ENCODE assay signal across 9 cellular contexts in the genomic region with DNA sequence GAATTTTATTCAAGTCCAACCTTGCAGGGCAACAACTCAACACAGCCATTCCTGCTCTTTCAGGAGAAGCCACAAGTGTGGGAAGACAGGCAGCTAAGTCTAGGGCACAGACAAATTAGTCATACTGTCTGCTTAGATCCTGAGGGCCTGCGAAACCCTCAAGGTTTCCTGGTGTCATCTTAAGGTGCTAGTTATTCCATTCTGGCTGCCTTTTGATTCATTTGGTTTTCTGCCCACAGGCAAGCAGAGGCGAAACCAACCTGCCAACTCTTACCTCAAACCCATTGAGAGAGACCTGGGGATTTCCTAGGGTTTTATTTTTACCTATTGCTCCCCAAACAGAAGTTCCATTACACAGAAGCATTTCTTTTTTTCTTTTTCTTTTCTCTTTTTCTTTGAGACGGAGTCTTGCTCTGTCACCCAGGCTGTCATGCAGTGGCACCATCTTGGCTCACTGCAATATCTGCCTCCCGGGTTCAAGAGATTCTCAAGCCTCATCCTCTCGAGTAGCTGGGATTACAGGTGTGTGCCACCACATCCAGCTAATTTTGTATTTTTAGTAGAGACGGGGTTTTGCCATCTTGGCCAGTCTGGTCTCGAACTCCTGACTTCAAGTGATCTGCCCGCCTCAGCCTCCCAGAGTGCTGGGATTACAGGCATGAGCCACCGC. TPM values are rescaled to one million over a fixed set of nuclear protein-coding genes. Genes with fewer than 3 reads are reported as not detected.
A peak's percentile ranks its signal among the peaks of the same experiment; 100 is the strongest.
DNase-seq lines count a peak whose midpoint lies in the region; ATAC-seq and TF ChIP-seq lines count a peak whose summit lies in the region.
"Had no signal": no experiment of that assay in that cellular context is flagged by ENCODE, and none has a peak within 500 bp of the region (broad histone marks: within the 10 kb centered on the region; RNA-seq: fewer than 3 reads in every experiment).

No MANE protein-coding gene starts in this region.

- no peak for TF ChIP-seq CTCF in sigmoid colon (IDR thresholded peaks at IDR 0.05)

- H3K27ac ChIP-seq in sigmoid colon = no peak overlapping the region
- H3K27ac ChIP-seq: parathyroid adenoma had no signal

- H3K4me3 Mint-ChIP-seq in activated T-cell treated with anti-CD3 and anti-CD28 coated beads, Interleukin-2, amount 50 U/mL, for 24 hours = peak overlapping the region; percentile 35

- H3K4me1 ChIP-seq in sigmoid colon = peaks cover 0 to 7% (median 7%) of the 10 kb centered on the region in 4 donors
- H3K4me1 ChIP-seq: parathyroid adenoma had no signal

- peak; percentile 83 for ATAC-seq in HG03432 (IDR thresholded peaks at IDR 0.05; ENCODE audit: unreplicated experiment)

- intact Hi-C loops in sigmoid colon (cut with DNase I) = no loop called here

- no peaks in the 10 kb centered on the region for H3K36me3 Mint-ChIP-seq in activated T-cell treated with anti-CD3 and anti-CD28 coated beads, Interleukin-2, amount 50 U/mL, for 24 hours (ENCODE audit: low read depth)

- H3K4me3 ChIP-seq in sigmoid colon = no peak overlapping the region

- no peak for TF ChIP-seq POLR2A in sigmoid colon (IDR thresholded peaks at IDR 0.05)

- H3K36me3 ChIP-seq in sigmoid colon = no peaks in the 10 kb centered on the region

- no peaks in the 10 kb centered on the region for H3K9me3 ChIP-seq in sigmoid colon

- peak overlapping the region; percentile 90 for H3K27ac Mint-ChIP-seq in activated T-cell treated with anti-CD3 and anti-CD28 coated beads, Interleukin-2, amount 50 U/mL, for 24 hours

- TF ChIP-seq EP300 in sigmoid colon (IDR thresholded peaks at IDR 0.05) = no peak

- no peaks in the 10 kb centered on the region for H3K9me3 Mint-ChIP-seq in activated T-cell treated with anti-CD3 and anti-CD28 coated beads, Interleukin-2, amount 50 U/mL, for 24 hours

- DNase-seq in activated T-cell treated with anti-CD3 and anti-CD28 coated beads for 24 hours (ENCODE audit: low read depth) (peak; percentile 67), NCI-H510A (lab: John Stamatoyannopoulos, UW) (no peak), sigmoid colon (no peak), Ammon's horn (ENCODE audit: low spot score) (no peak)
- no peak for DNase-seq in activated T-cell treated with anti-CD3 and anti-CD28 coated beads, Interleukin-2, amount 50 U/mL, for 1 hour
- peak; percentile 60 for DNase-seq in activated T-cell treated with anti-CD3 and anti-CD28 coated beads, Interleukin-2, amount 50 U/mL, for 24 hours
- peak; percentile 54 to 68 (median 54) for DNase-seq in stimulated activated CD4-positive, alpha-beta T cell treated with anti-CD3 and anti-CD28 coated beads, Interleukin-12 subunit alpha, Interleukin-12 subunit beta, amount 100 ng/mL, for 48 hours (ENCODE audit: low read depth in 2 of 3, low spot score in 1 of 3)

- no peaks in the 10 kb centered on the region for H3K27me3 Mint-ChIP-seq in activated T-cell treated with anti-CD3 and anti-CD28 coated beads, Interleukin-2, amount 50 U/mL, for 24 hours

- peaks cover 68% of the 10 kb centered on the region for H3K4me1 Mint-ChIP-seq in activated T-cell treated with anti-CD3 and anti-CD28 coated beads, Interleukin-2, amount 50 U/mL, for 24 hours (ENCODE audit: low read depth)

- no peaks in the 10 kb centered on the region for H3K27me3 ChIP-seq in sigmoid colon

- WGBS in sigmoid colon, 2 donors = 82 to 94% methylated on average over 9 of the region's 9 CpGs

RNA-seq across cellular contexts. Expression of a gene that starts 23.7 kb away (rescaled TPM):
- not detected for total RNA-seq in sigmoid colon
- polyA plus RNA-seq in sigmoid colon = not detected

RNA-seq across cellular contexts. Expression of a gene that starts 32.3 kb away (rescaled TPM):
- total RNA-seq in sigmoid colon = not detected
- 1 to 10 TPM; 1.5 to 8.4 (median 2.3) TPM for polyA plus RNA-seq in sigmoid colon

Comparison
In these comparisons a context has a peak if more than half of its experiments do, and no peak if none do; other contexts are left out.
1. DNase-seq: peak in activated T-cell treated with anti-CD3 and anti-CD28 coated beads for 24 hours (single experiment), activated T-cell treated with anti-CD3 and anti-CD28 coated beads, Interleukin-2, amount 50 U/mL, for 24 hours (single experiment) and stimulated activated CD4-positive, alpha-beta T cell treated with anti-CD3 and anti-CD28 coated beads, Interleukin-12 subunit alpha, Interleukin-12 subunit beta, amount 100 ng/mL, for 48 hours (3 of 3); none in activated T-cell treated with anti-CD3 and anti-CD28 coated beads, Interleukin-2, amount 50 U/mL, for 1 hour (single experiment), NCI-H510A (single experiment), sigmoid colon (single experiment) and Ammon's horn (single experiment).